ENCODE assay signal across 18 cellular contexts in genomic region chr19:48292798-48293197, GRCh38. TPM values are rescaled to one million over a fixed set of nuclear protein-coding genes. Genes with fewer than 3 reads are reported as not detected.
DNase-seq lines count a peak whose midpoint lies in the region; ATAC-seq, FAIRE-seq and TF ChIP-seq lines count a peak whose summit lies in the region.
"Had no signal": no experiment of that assay in that cellular context is flagged by ENCODE, and none has a peak within 500 bp of the region (broad histone marks: within the 10 kb centered on the region; RNA-seq: fewer than 3 reads in every experiment).

No MANE protein-coding gene starts in this region.

- no TSS peak for BruUV-seq in A673 (replicated peaks; lab: Mats Ljungman, UMichigan)

- no peaks in the 10 kb centered on the region for H3K36me3 ChIP-seq in A673 (ENCODE audit: insufficient read depth, low read length, poor library complexity, severe bottlenecking)
- H3K36me3 ChIP-seq in tibial nerve = no peaks in the 10 kb centered on the region

- no peaks in the 10 kb centered on the region for H3K36me3 Mint-ChIP-seq in activated T-helper 17 cell treated with anti-CD3 and anti-CD28 coated beads, Interleukin-2, amount 50 U/mL, for 72 hours (ENCODE audit: low read depth)
- H3K36me3 Mint-ChIP-seq: activated CD4-positive, alpha-beta memory T cell treated with anti-CD3 and anti-CD28 coated beads for 36 hours had no signal

- H3K4me1 ChIP-seq in A673 (ENCODE audit: insufficient read depth, low read length, poor library complexity, severe bottlenecking) = no peaks in the 10 kb centered on the region
- peaks cover 0 to 15% (median 3%) of the 10 kb centered on the region in 4 donors for H3K4me1 ChIP-seq in tibial nerve

- no peak for TF ChIP-seq POLR2A in H54 (IDR thresholded peaks at IDR 0.05; ENCODE audit: low read depth, low read length)
- no peak for TF ChIP-seq POLR2A in tibial nerve (IDR thresholded peaks at IDR 0.05)

- POLR2A ChIA-PET in A673 (lab: Charles Lee; ENCODE audit: low non-redundant PET) = no interaction called here

- WGBS in tibial nerve, 2 donors = 82 to 92% methylated on average over 4 of the region's 4 CpGs

- intact Hi-C loops in A673 (cut with micrococcal nuclease; ENCODE audit: unreplicated experiment) (no loop called here), cardiac septum (cut with DNase I) (no loop called here)

- no peak overlapping the region for H3K4me3 ChIP-seq in A673 (ENCODE audit: low read depth, low read length, poor library complexity, severe bottlenecking)
- no peak overlapping the region for H3K4me3 ChIP-seq in fibroblast of villous mesenchyme (ENCODE audit: low read depth, low read length)
- no peak overlapping the region for H3K4me3 ChIP-seq in tibial nerve
- H3K4me3 ChIP-seq: psoas muscle had no signal

- no peak overlapping the region for H3K27ac Mint-ChIP-seq in activated T-helper 17 cell treated with anti-CD3 and anti-CD28 coated beads, Interleukin-2, amount 50 U/mL, for 72 hours
- H3K27ac Mint-ChIP-seq: activated CD4-positive, alpha-beta memory T cell treated with anti-CD3 and anti-CD28 coated beads for 36 hours; B cell had no signal

- H3K27me3 Mint-ChIP-seq in activated T-helper 17 cell treated with anti-CD3 and anti-CD28 coated beads, Interleukin-2, amount 50 U/mL, for 72 hours = peaks cover 6% of the 10 kb centered on the region
- H3K27me3 Mint-ChIP-seq: activated CD4-positive, alpha-beta memory T cell treated with anti-CD3 and anti-CD28 coated beads for 36 hours; B cell had no signal

- ATAC-seq in activated T-helper 17 cell treated with anti-CD3 and anti-CD28 coated beads, Interleukin-2, amount 50 U/mL, for 72 hours (replicated peaks) = peak; percentile 28
- ATAC-seq: psoas muscle had no signal

- no peak for TF ChIP-seq EP300 in tibial nerve (IDR thresholded peaks at IDR 0.05)

- H3K27me3 ChIP-seq in A673 (replicated peaks; ENCODE audit: insufficient read depth, low read depth, low read length, poor library complexity) (no peaks in the 10 kb centered on the region), tibial nerve (peaks cover 0 to 7% of the 10 kb centered on the region in 2 donors)

- no peak overlapping the region for H3K4me3 Mint-ChIP-seq in activated T-helper 17 cell treated with anti-CD3 and anti-CD28 coated beads, Interleukin-2, amount 50 U/mL, for 72 hours
- H3K4me3 Mint-ChIP-seq: activated CD4-positive, alpha-beta memory T cell treated with anti-CD3 and anti-CD28 coated beads for 36 hours; B cell; central memory CD8-positive, alpha-beta T cell had no signal

- CTCF ChIA-PET in A673 (lab: Charles Lee) = interaction anchor here (0.6 to 1.2 kb wide), 4 partner anchors 21 to 330 kb away, joined by 3 to 4 read pairs (median 4); no protein-coding TSS in a partner anchor

- no peak for TF ChIP-seq CTCF in A673 (conservative IDR thresholded peaks at IDR 0.05; ENCODE audit: low read depth, low read length)
- TF ChIP-seq CTCF in fibroblast of villous mesenchyme (IDR thresholded peaks at IDR 0.05; ENCODE audit: insufficient read depth, low read depth, low read length) = no peak
- TF ChIP-seq CTCF in tibial nerve (IDR thresholded peaks at IDR 0.05) = no peak

- FAIRE-seq in H54 (lab: Jason Lieb, UNC) = peak; percentile 82
- FAIRE-seq: endothelial cell of umbilical vein had no signal

- no peak overlapping the region for H3K27ac ChIP-seq in A673 (ENCODE audit: low read depth, low read length, poor library complexity, severe bottlenecking)
- no peak overlapping the region for H3K27ac ChIP-seq in tibial nerve
- H3K27ac ChIP-seq: psoas muscle had no signal

- H3K9me3 ChIP-seq in A673 (ENCODE audit: low read depth, low read length, poor library complexity, severe bottlenecking) (no peaks in the 10 kb centered on the region), tibial nerve (no peaks in the 10 kb centered on the region)
- H3K9me3 ChIP-seq: psoas muscle had no signal

- H3K4me1 Mint-ChIP-seq in activated T-helper 17 cell treated with anti-CD3 and anti-CD28 coated beads, Interleukin-2, amount 50 U/mL, for 72 hours = no peaks in the 10 kb centered on the region
- H3K4me1 Mint-ChIP-seq: central memory CD8-positive, alpha-beta T cell had no signal

- H3K9me3 Mint-ChIP-seq in activated T-helper 17 cell treated with anti-CD3 and anti-CD28 coated beads, Interleukin-2, amount 50 U/mL, for 72 hours = no peaks in the 10 kb centered on the region
- H3K9me3 Mint-ChIP-seq: activated CD4-positive, alpha-beta memory T cell treated with anti-CD3 and anti-CD28 coated beads for 36 hours; central memory CD8-positive, alpha-beta T cell had no signal

- peak; percentile 81 for DNase-seq in A673 (ENCODE audit: low spot score)
- DNase-seq in H54 (ENCODE audit: insufficient read length, low spot score) = peak; percentile 49
- DNase-seq in fibroblast of villous mesenchyme (ENCODE audit: low read depth) = peak; percentile 30
- no peak for DNase-seq in retina
- no peak for DNase-seq in cardiac septum (ENCODE audit: low spot score)
- no peak for DNase-seq in DMS153 treated with DMSO at 0.1 percent for 48 hours (lab: John Stamatoyannopoulos, UW; ENCODE audit: unreplicated experiment)
- no peak for DNase-seq in tibial nerve (ENCODE audit: low spot score in 2 of 2)
- DNase-seq: activated CD4-positive, alpha-beta memory T cell treated with anti-CD3 and anti-CD28 coated beads for 36 hours; activated effector memory CD4-positive, alpha-beta T cell treated with Interleukin-2 at 50 U/mL for 16 hours; NCI-H146; NCI-H524 treated with DMSO at 0.1 percent for 48 hours; stimulated activated CD4-positive, alpha-beta T cell treated with anti-CD3 and anti-CD28 coated beads, Interleukin-2, amount 100 ng/mL, for 24 hours; T-helper 9 cell had no signal

RNA-seq across cellular contexts. Expression of gene ZNF114, which starts 22.9 kb away (rescaled TPM):
- total RNA-seq in A673 (2021) (9.5 and 11.7 TPM in 2 replicates), fibroblast of villous mesenchyme (0.32 and 0.43 TPM in 2 replicates), cardiac septum (0.35 TPM), tibial nerve (under 1 TPM in 1 of 4 donors, not detected in 3; 0.21 TPM)
- total RNA-seq in activated T-helper 17 cell treated with anti-CD3 and anti-CD28 coated beads, Interleukin-2, amount 50 U/mL, for 72 hours = 1 to 10 TPM in 1 of 2 donors, not detected in 1; 1.4 TPM

RNA-seq across cellular contexts. Expression of gene EMP3, which starts 32.6 kb away (rescaled TPM):
- total RNA-seq in A673 (2021) (170 and 187 TPM in 2 replicates), fibroblast of villous mesenchyme (82.8 and 92.4 TPM in 2 replicates), cardiac septum (47.3 TPM), tibial nerve (10 to 100 TPM; 22.2 to 52.5 (median 33.3) TPM)
- total RNA-seq in activated T-helper 17 cell treated with anti-CD3 and anti-CD28 coated beads, Interleukin-2, amount 50 U/mL, for 72 hours = 100 to 1,000 TPM; 190 to 192 TPM

RNA-seq across cellular contexts. Expression of gene CARD8, which starts 37.1 kb away (rescaled TPM):
- total RNA-seq in A673 (2021) (139 and 151 TPM in 2 replicates), fibroblast of villous mesenchyme (11.9 and 21.2 TPM in 2 replicates), cardiac septum (26.1 TPM), tibial nerve (10 to 100 TPM; 33.7 to 54.0 (median 38.8) TPM)
- 100 to 1,000 TPM; 161 to 244 TPM for total RNA-seq in activated T-helper 17 cell treated with anti-CD3 and anti-CD28 coated beads, Interleukin-2, amount 50 U/mL, for 72 hours

Comparison
In these comparisons a context has a peak if more than half of its experiments do, and no peak if none do; other contexts are left out.
1. DNase-seq: peak in A673 (single experiment), H54 (single experiment) and fibroblast of villous mesenchyme (single experiment); none in retina (single experiment), cardiac septum (single experiment), DMS153 treated with DMSO at 0.1 percent for 48 hours (single experiment) and tibial nerve (0 of 2).